ENCODE assay signal across 26 cellular contexts in the genomic region with DNA sequence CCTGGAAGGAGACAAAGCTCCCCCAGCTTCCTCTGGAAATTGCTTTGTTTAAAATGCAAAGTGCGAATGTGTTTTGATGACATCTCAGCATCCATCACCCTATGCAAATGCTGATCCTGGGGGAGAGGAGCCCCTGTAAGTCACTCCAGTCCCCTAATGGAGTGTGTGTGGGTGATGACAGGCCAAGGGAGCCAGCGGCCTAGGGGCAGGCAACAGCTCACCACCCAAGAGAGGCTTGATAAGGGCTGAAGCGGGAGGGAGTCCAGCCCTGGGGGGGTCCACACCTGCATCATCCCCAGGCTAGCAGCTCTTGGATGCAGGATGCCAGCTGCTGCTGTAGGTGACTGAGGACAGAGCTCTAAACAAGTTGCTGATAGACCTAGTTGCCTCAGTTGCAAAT.
"Had no signal": no experiment of that assay in that cellular context is flagged by ENCODE, and none has a peak within 500 bp of the region (broad histone marks: within the 10 kb centered on the region; RNA-seq: fewer than 3 reads in every experiment).

No MANE protein-coding gene starts in this region.

- H3K4me3 Mint-ChIP-seq: activated CD4-positive, alpha-beta T cell treated with anti-CD3 and anti-CD28 coated beads, Interleukin-2, amount 10 ng/mL, durations not matched to agents 24 days and 14 days; activated CD8-positive, alpha-beta T cell treated with anti-CD3 and anti-CD28 coated beads for 36 hours; activated naive CD8-positive, alpha-beta T cell treated with anti-CD3 and anti-CD28 coated beads for 36 hours; activated T-cell treated with anti-CD3 and anti-CD28 coated beads, Interleukin-2, amount 50 U/mL, for 72 hours; activated T-helper 17 cell treated with anti-CD3 and anti-CD28 coated beads, Interleukin-2, amount 50 U/mL, for 72 hours had no signal

- DNase-seq: activated CD4-positive, alpha-beta T cell treated with anti-CD3 and anti-CD28 coated beads, Interleukin-2, amount 10 ng/mL, durations not matched to agents 24 days and 14 days; activated CD4-positive, alpha-beta T cell treated with anti-CD3 and anti-CD28 coated beads, Interleukin-2, amount 50 U/mL, for 4 hours; activated CD8-positive, alpha-beta T cell treated with anti-CD3 and anti-CD28 coated beads for 36 hours; activated effector memory CD4-positive, alpha-beta T cell treated with anti-CD3 and anti-CD28 coated beads, Interleukin-2, amount 50 U/mL, for 16 hours; activated naive CD4-positive, alpha-beta T cell; activated naive CD4-positive, alpha-beta T cell treated with anti-CD3 and anti-CD28 coated beads, Interleukin-2, amount 50 U/mL, for 16 hours; activated naive CD8-positive, alpha-beta T cell treated with anti-CD3 and anti-CD28 coated beads for 36 hours; activated T-cell treated with anti-CD3 and anti-CD28 coated beads, Interleukin-2, amount 50 U/mL, for 1 hour; activated T-cell treated with anti-CD3 and anti-CD28 coated beads, Interleukin-2, amount 50 U/mL, for 72 hours; amniotic stem cell; aorta; brain microvascular endothelial cell; central memory CD4-positive, alpha-beta T cell; NCI-H1048; NCI-H1436 treated with DMSO at 0.1 percent for 48 hours; NCI-H1694 treated with DMSO at 0.1 percent for 48 hours; NCI-H2029; NCI-H345; NCI-H524 treated with DMSO at 0.1 percent for 48 hours; SHP77; SJCRH30; T1000; WERI-Rb-1 had no signal

- H3K27me3 ChIP-seq: brain microvascular endothelial cell, SJCRH30 had no signal

- H3K36me3 Mint-ChIP-seq: activated naive CD8-positive, alpha-beta T cell treated with anti-CD3 and anti-CD28 coated beads for 36 hours had no signal

- H3K9me3 ChIP-seq: SJCRH30 had no signal

- H3K4me1 ChIP-seq: SJCRH30 had no signal

- H3K9me3 Mint-ChIP-seq: activated CD4-positive, alpha-beta T cell treated with anti-CD3 and anti-CD28 coated beads, Interleukin-2, amount 10 ng/mL, durations not matched to agents 24 days and 14 days; activated CD8-positive, alpha-beta T cell treated with anti-CD3 and anti-CD28 coated beads for 36 hours; activated naive CD8-positive, alpha-beta T cell treated with anti-CD3 and anti-CD28 coated beads for 36 hours; activated T-cell treated with anti-CD3 and anti-CD28 coated beads, Interleukin-2, amount 50 U/mL, for 72 hours; activated T-helper 17 cell treated with anti-CD3 and anti-CD28 coated beads, Interleukin-2, amount 50 U/mL, for 72 hours had no signal

- H3K36me3 ChIP-seq: brain microvascular endothelial cell, SJCRH30, WERI-Rb-1 had no signal

- H3K4me3 ChIP-seq: SJCRH30, SK-N-MC had no signal

- H3K4me1 Mint-ChIP-seq: activated T-helper 17 cell treated with anti-CD3 and anti-CD28 coated beads, Interleukin-2, amount 50 U/mL, for 72 hours had no signal

- H3K27ac Mint-ChIP-seq: activated CD4-positive, alpha-beta T cell treated with anti-CD3 and anti-CD28 coated beads, Interleukin-2, amount 10 ng/mL, durations not matched to agents 24 days and 14 days; activated CD8-positive, alpha-beta T cell treated with anti-CD3 and anti-CD28 coated beads for 36 hours; activated naive CD8-positive, alpha-beta T cell treated with anti-CD3 and anti-CD28 coated beads for 36 hours; activated T-cell treated with anti-CD3 and anti-CD28 coated beads, Interleukin-2, amount 50 U/mL, for 72 hours; activated T-helper 17 cell treated with anti-CD3 and anti-CD28 coated beads, Interleukin-2, amount 50 U/mL, for 72 hours had no signal

- ATAC-seq: activated CD8-positive, alpha-beta T cell treated with anti-CD3 and anti-CD28 coated beads for 36 hours; activated T-cell treated with anti-CD3 and anti-CD28 coated beads, Interleukin-2, amount 50 U/mL, for 72 hours; activated T-helper 17 cell treated with anti-CD3 and anti-CD28 coated beads, Interleukin-2, amount 50 U/mL, for 72 hours; Panc1 had no signal

- H3K27ac ChIP-seq: brain microvascular endothelial cell, SJCRH30, SK-N-MC, WERI-Rb-1 had no signal
